27 cellular contexts compared by ENCODE assay signal in genomic region chr1:119515221-119515620, GRCh38. TPM values are rescaled to one million over a fixed set of nuclear protein-coding genes. Genes with fewer than 3 reads are reported as not detected.
"Had no signal": no experiment of that assay in that cellular context is flagged by ENCODE, and none has a peak within 500 bp of the region (broad histone marks: within the 10 kb centered on the region; RNA-seq: fewer than 3 reads in every experiment).

No MANE protein-coding gene starts in this region.

- H3K4me3 ChIP-seq: stomach, testis, thoracic aorta, thyroid gland, tibial artery, tibial nerve, transverse colon, upper lobe of left lung, upper lobe of right lung, uterus, vagina had no signal

- DNase-seq: stimulated activated CD4-positive, alpha-beta T cell treated with anti-CD3 and anti-CD28 coated beads, Interleukin-2, amount 100 ng/mL, for 24 hours; stimulated activated CD4-positive, alpha-beta T cell treated with anti-CD3 and anti-CD28 coated beads, Interleukin-2, amount 100 ng/mL, for 48 hours; stimulated activated CD4-positive, alpha-beta T cell treated with anti-CD3 and anti-CD28 coated beads, Interleukin-4, amount 100 ng/mL, for 1 hour; stimulated activated CD4-positive, alpha-beta T cell treated with anti-CD3 and anti-CD28 coated beads, Interleukin-4, amount 100 ng/mL, for 24 hours; stimulated activated CD4-positive, alpha-beta T cell treated with anti-CD3 and anti-CD28 coated beads, Interleukin-4, amount 100 ng/mL, for 4 hours; stimulated activated CD8-positive, alpha-beta memory T cell treated with anti-CD3 and anti-CD28 coated beads, Interleukin-4, amount 100 ng/mL, for 48 hours; stimulated activated naive B cell treated with anti-CD40 and anti-IgM and Interleukin-4, amounts not matched to agents 10 μg/mL and 1 μg/mL and 100 μg/mL, for 72 hours; stimulated activated naive CD4-positive, alpha-beta T cell; stimulated activated naive CD4-positive, alpha-beta T cell treated with Interleukin-2 at 50 U/mL for 16 hours; stimulated activated naive CD8-positive, alpha-beta T cell treated with anti-CD3 and anti-CD28 coated beads, Interleukin-15, amount 100 ng/mL, for 72 hours; stimulated activated naive CD8-positive, alpha-beta T cell treated with anti-CD3 and anti-CD28 coated beads, Interleukin-15, Interleukin-2, amounts not matched to agents 100 U/mL and 50 U/mL, for 24 hours; stomach; substantia nigra; testis; thyroid gland; tibial artery; transverse colon; upper lobe of left lung; upper lobe of right lung; uterus had no signal

- H3K36me3 ChIP-seq: stomach, thoracic aorta, thyroid gland, tibial artery, tibial nerve, transverse colon, upper lobe of left lung, upper lobe of right lung, uterus, vagina had no signal

- ATAC-seq: stimulated activated effector memory CD8-positive, alpha-beta T cell treated with anti-CD3 and anti-CD28 coated beads, Interleukin-12 subunit alpha, Interleukin-12 subunit beta, amount 100 ng/mL, for 72 hours; stimulated activated memory B cell treated with anti-CD40 and anti-IgM and Interleukin-4, amounts not matched to agents 10 μg/mL and 1 μg/mL and 100 μg/mL, for 72 hours; stimulated activated naive B cell treated with anti-CD40 and anti-IgM and Interleukin-4, amounts not matched to agents 10 μg/mL and 1 μg/mL and 100 μg/mL, for 72 hours; stimulated activated naive CD8-positive, alpha-beta T cell treated with anti-CD3 and anti-CD28 coated beads, Interleukin-15, amount 100 ng/mL, for 72 hours; stimulated activated naive CD8-positive, alpha-beta T cell treated with anti-CD3 and anti-CD28 coated beads, Interleukin-15, Interleukin-2, amounts not matched to agents 100 U/mL and 50 U/mL, for 24 hours; upper lobe of right lung had no signal

- H3K27me3 ChIP-seq: stomach, testis, thyroid gland, tibial artery, tibial nerve, transverse colon, upper lobe of left lung, upper lobe of right lung, uterus, vagina had no signal

- H3K4me1 ChIP-seq: stomach, thyroid gland, tibial artery, tibial nerve, transverse colon, upper lobe of right lung, uterus, vagina had no signal

- H3K27ac ChIP-seq: stomach, testis, thoracic aorta, thyroid gland, tibial artery, tibial nerve, transverse colon, upper lobe of left lung, upper lobe of right lung, uterus, vagina had no signal

- H3K9me3 ChIP-seq: stomach, testis, thoracic aorta, thyroid gland, tibial artery, tibial nerve, transverse colon, upper lobe of left lung, upper lobe of right lung, uterus, vagina had no signal

RNA-seq across cellular contexts. Expression of gene HSD3B1, which starts 8.2 kb away (rescaled TPM):
- total RNA-seq: stomach, temporal lobe, thoracic aorta, thyroid gland, tibial nerve, upper lobe of left lung, upper lobe of right lung, urinary bladder, uterus, vagina had no signal
- polyA plus RNA-seq: stomach, urinary bladder had no signal
